ENCODE assay signal across 1 cellular context in genomic region chr5:170491479-170491878, GRCh38.
TF ChIP-seq lines count a peak whose summit lies in the region.

No MANE protein-coding gene starts in this region.

TF ChIP-seq in K562, 482 proteins besides CTCF, POLR2A, EP300 and RAD21 (continued from another document):
- TF ChIP-seq HDAC6 (IDR thresholded peaks at IDR 0.05; ENCODE audit: low read depth, low read length) (no peak), ERF (CRISPR knock-in tag; IDR thresholded peaks at IDR 0.05) (no peak), CXXC5 (CRISPR knock-in tag; IDR thresholded peaks at IDR 0.05) (no peak), TAF7 (tag; IDR thresholded peaks at IDR 0.05) (no peak), ZNF395 (CRISPR knock-in tag; IDR thresholded peaks at IDR 0.05) (no peak), CEBPB (tag; IDR thresholded peaks at IDR 0.05) (0 out of 2 replicates have a peak, but pooled peaks have one; percentile 15), KDM5B (IDR thresholded peaks at IDR 0.05; ENCODE audit: insufficient replicate concordance, low read depth, low read length) (no peak), RBM34 (IDR thresholded peaks at IDR 0.05; ENCODE audit: borderline replicate concordance, insufficient read depth, low read length) (no peak), BRCA1 (IDR thresholded peaks at IDR 0.05) (no peak), BRCA1 (CRISPR knock-in tag; IDR thresholded peaks at IDR 0.05) (no peak), ATF3 (IDR thresholded peaks at IDR 0.05) (peak; percentile 54; the same call in 1 of the 2 replicates), ATF3 (CRISPR knock-in tag; conservative IDR thresholded peaks at IDR 0.05) (no peak), RFX1 (IDR thresholded peaks at IDR 0.05) (no peak), NR1H2 (CRISPR knock-in tag; IDR thresholded peaks at IDR 0.05) (no peak), ZBTB17 (CRISPR knock-in tag; IDR thresholded peaks at IDR 0.05) (no peak), HMBOX1 (IDR thresholded peaks at IDR 0.05) (no peak), MXD1 (CRISPR knock-in tag; IDR thresholded peaks at IDR 0.05; ENCODE audit: borderline replicate concordance, poor library complexity, severe bottlenecking) (no peak), BRF1 (IDR thresholded peaks at IDR 0.05; ENCODE audit: borderline replicate concordance, extremely low read depth, insufficient read length) (no peak), MEF2A (IDR thresholded peaks at IDR 0.05; ENCODE audit: control insufficient read depth, low read depth, low read length) (no peak), MNT (conservative IDR thresholded peaks at IDR 0.05) (no peak), ZNF696 (CRISPR knock-in tag; conservative IDR thresholded peaks at IDR 0.05) (no peak), ATF7 (IDR thresholded peaks at IDR 0.05) (peak; percentile 65; the same call in 1 of the 2 replicates), TAL1 (IDR thresholded peaks at IDR 0.05) (no peak), RBM14 (IDR thresholded peaks at IDR 0.05; ENCODE audit: borderline replicate concordance, insufficient read depth, low read depth, low read length) (no peak), KLF6 (CRISPR knock-in tag; IDR thresholded peaks at IDR 0.05; ENCODE audit: borderline replicate concordance) (no peak), C11orf30 (IDR thresholded peaks at IDR 0.05; ENCODE audit: low read depth) (no peak), CREB3 (tag; conservative IDR thresholded peaks at IDR 0.05; ENCODE audit: low read depth) (no peak), CSDE1 (IDR thresholded peaks at IDR 0.05) (no peak), BRD4 (IDR thresholded peaks at IDR 0.05) (no peak), ZNF609 (CRISPR knock-in tag; IDR thresholded peaks at IDR 0.05; ENCODE audit: borderline replicate concordance) (no peak), ZNF766 (CRISPR knock-in tag; conservative IDR thresholded peaks at IDR 0.05) (no peak), ZNF740 (CRISPR knock-in tag; IDR thresholded peaks at IDR 0.05) (no peak), ZNF740 (tag; IDR thresholded peaks at IDR 0.05) (no peak)
